28 cellular contexts compared by ENCODE assay signal in the genomic region with DNA sequence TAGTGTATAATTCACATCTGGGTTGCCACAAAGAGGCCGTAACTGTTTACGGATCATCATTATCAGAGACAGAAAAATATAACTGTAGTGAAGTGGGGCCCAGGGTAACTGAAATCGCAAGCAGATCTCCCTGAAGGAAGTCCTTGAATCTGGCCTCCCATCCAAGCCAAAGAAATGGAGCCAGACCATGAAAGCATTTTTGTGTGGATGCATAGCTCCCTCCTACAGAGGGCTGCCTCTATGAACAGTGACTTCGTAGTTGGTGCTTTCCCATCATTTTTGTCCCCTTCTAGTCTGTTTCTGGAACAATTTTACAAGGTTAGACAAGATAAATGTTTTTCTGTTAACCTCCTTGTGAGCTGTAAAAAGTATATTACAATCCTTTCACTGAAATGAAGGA.
DNase-seq lines count a peak whose midpoint lies in the region; ATAC-seq, FAIRE-seq and TF ChIP-seq lines count a peak whose summit lies in the region.
"Had no signal": no experiment of that assay in that cellular context is flagged by ENCODE, and none has a peak within 500 bp of the region (broad histone marks: within the 10 kb centered on the region; RNA-seq: fewer than 3 reads in every experiment).

No MANE protein-coding gene starts in this region.

- H3K36me3 Mint-ChIP-seq in nephron (ENCODE audit: low read depth) = peaks cover 3% of the 10 kb centered on the region
- no peaks in the 10 kb centered on the region for H3K36me3 Mint-ChIP-seq in activated T-cell treated with anti-CD3 and anti-CD28 coated beads, Interleukin-2, amount 50 U/mL, for 72 hours (ENCODE audit: insufficient read depth in 2 of 2)

- TF ChIP-seq CTCF in nephron (IDR thresholded peaks at IDR 0.05; ENCODE audit: unreplicated experiment in 3 of 3) (peak in 1 of 3 experiments; percentile 37), tibial artery (IDR thresholded peaks at IDR 0.05) (no peak)

- FAIRE-seq in HTR-8/SVneo (lab: Jason Lieb, UNC) = no peak
- FAIRE-seq: GM12892, GM19239 had no signal

- peaks cover 18% of the 10 kb centered on the region for H3K9me3 Mint-ChIP-seq in nephron
- peaks cover 7 to 11% of the 10 kb centered on the region in 2 donors for H3K9me3 Mint-ChIP-seq in activated T-cell treated with anti-CD3 and anti-CD28 coated beads, Interleukin-2, amount 50 U/mL, for 72 hours

- ATAC-seq in GM18870 (IDR thresholded peaks at IDR 0.05; ENCODE audit: unreplicated experiment) (no peak), Right ventricle myocardium inferior (no peak)
- no peak for ATAC-seq in activated T-cell treated with anti-CD3 and anti-CD28 coated beads, Interleukin-2, amount 50 U/mL, for 72 hours (replicated peaks in 1 of 2)
- ATAC-seq: activated CD4-positive, alpha-beta T cell treated with anti-CD3 and anti-CD28 coated beads for 36 hours; activated T-cell treated with anti-CD3 and anti-CD28 coated beads, Interleukin-2, amount 50 U/mL, for 4 hours; foreskin keratinocyte; left lung; natural killer cell treated with Interleukin-12 subunit alpha and Interleukin-12 subunit beta and Interleukin-15 and Interleukin-18, amount 100 ng/mL, for 72 hours; SK-N-SH treated with all-trans-retinoic acid at 6 μM for 48 hours had no signal

- no peaks in the 10 kb centered on the region for H3K27me3 ChIP-seq in tibial artery
- H3K27me3 ChIP-seq: BLaER1 treated with 17β-estradiol and CSF1 and Interleukin-3, amounts not matched to agents 10 nM and 100 nM; left lung had no signal

- peaks cover 51% of the 10 kb centered on the region for H3K4me1 Mint-ChIP-seq in nephron
- no peaks in the 10 kb centered on the region for H3K4me1 Mint-ChIP-seq in activated T-cell treated with anti-CD3 and anti-CD28 coated beads, Interleukin-2, amount 50 U/mL, for 72 hours (ENCODE audit: low read depth)
- H3K4me1 Mint-ChIP-seq: activated CD4-positive, alpha-beta T cell treated with anti-CD3 and anti-CD28 coated beads for 36 hours had no signal

- no peaks in the 10 kb centered on the region for H3K9me3 ChIP-seq in tibial artery
- H3K9me3 ChIP-seq: Caco-2 had no signal

- H3K4me1 ChIP-seq in tibial artery = peaks cover 0 to 26% (median 4%) of the 10 kb centered on the region in 4 donors
- H3K4me1 ChIP-seq: BLaER1 treated with 17β-estradiol and CSF1 and Interleukin-3, amounts not matched to agents 10 nM and 100 nM; left lung had no signal

- DNase-seq in HTR-8/SVneo (ENCODE audit: insufficient read length, low spot score) (peak; percentile 4), fibroblast of gingiva (ENCODE audit: low read depth) (peak; percentile 48), tibial artery (no peak), NCI-H2227 treated with DMSO at 0.1 percent for 48 hours (lab: John Stamatoyannopoulos, UW) (no peak), Right ventricle myocardium inferior (ENCODE audit: missing footprints) (no peak)
- DNase-seq in activated T-cell treated with anti-CD3 and anti-CD28 coated beads, Interleukin-2, amount 50 U/mL, for 72 hours = no peak
- DNase-seq: activated CD4-positive, alpha-beta T cell treated with anti-CD3 and anti-CD28 coated beads for 36 hours; activated naive CD4-positive, alpha-beta T cell treated with anti-CD3 and anti-CD28 coated beads for 36 hours; activated T-cell treated with anti-CD3 and anti-CD28 coated beads, Interleukin-2, amount 50 U/mL, for 4 hours; amniotic stem cell; Caco-2; foreskin keratinocyte; hippocampal formation; left lung; NCI-H1105; NCI-H1930; NCI-H69; RPMI8226; T-helper 2 cell had no signal

- H3K4me3 Mint-ChIP-seq in nephron = peak overlapping the region in 1 of 3 experiments; percentile 14
- no peak overlapping the region for H3K4me3 Mint-ChIP-seq in activated T-cell treated with anti-CD3 and anti-CD28 coated beads, Interleukin-2, amount 50 U/mL, for 72 hours
- H3K4me3 Mint-ChIP-seq: activated CD4-positive, alpha-beta T cell treated with anti-CD3 and anti-CD28 coated beads for 36 hours; activated naive CD4-positive, alpha-beta T cell treated with anti-CD3 and anti-CD28 coated beads for 36 hours; activated T-cell treated with anti-CD3 and anti-CD28 coated beads, Interleukin-2, amount 50 U/mL, for 4 hours; dendritic cell treated with granulocyte-macrophage colony-stimulating factor and Interleukin-4, amounts not matched to agents 40 ng/mL and 50 ng/mL, for 4 days; natural killer cell treated with Interleukin-12 subunit alpha and Interleukin-12 subunit beta and Interleukin-15 and Interleukin-18, amount 100 ng/mL, for 72 hours had no signal

- intact Hi-C loops in tibial artery (cut with DNase I; ENCODE audit: low total_unique reads) = no loop called here
- intact Hi-C loops in Right ventricle myocardium inferior (cut with DNase I) = no loop called here

- H3K27ac ChIP-seq in tibial artery = peak overlapping the region; percentile 38 to 49
- H3K27ac ChIP-seq: BLaER1 treated with 17β-estradiol and CSF1 and Interleukin-3, amounts not matched to agents 10 nM and 100 nM; foreskin keratinocyte; left lung had no signal

- no peaks in the 10 kb centered on the region for H3K27me3 Mint-ChIP-seq in nephron (ENCODE audit: low read depth)
- no peaks in the 10 kb centered on the region for H3K27me3 Mint-ChIP-seq in activated T-cell treated with anti-CD3 and anti-CD28 coated beads, Interleukin-2, amount 50 U/mL, for 72 hours (ENCODE audit: low read depth)
- H3K27me3 Mint-ChIP-seq: activated CD4-positive, alpha-beta T cell treated with anti-CD3 and anti-CD28 coated beads for 36 hours; dendritic cell treated with granulocyte-macrophage colony-stimulating factor and Interleukin-4, amounts not matched to agents 40 ng/mL and 50 ng/mL, for 4 days; natural killer cell treated with Interleukin-12 subunit alpha and Interleukin-12 subunit beta and Interleukin-15 and Interleukin-18, amount 100 ng/mL, for 72 hours; progenitor cell of endocrine pancreas had no signal

- H3K27ac Mint-ChIP-seq in nephron = peak overlapping the region; percentile 99 to 100 (median 99)
- no peak overlapping the region for H3K27ac Mint-ChIP-seq in activated T-cell treated with anti-CD3 and anti-CD28 coated beads, Interleukin-2, amount 50 U/mL, for 72 hours
- H3K27ac Mint-ChIP-seq: activated CD4-positive, alpha-beta T cell treated with anti-CD3 and anti-CD28 coated beads for 36 hours; activated naive CD4-positive, alpha-beta T cell treated with anti-CD3 and anti-CD28 coated beads for 36 hours; dendritic cell treated with granulocyte-macrophage colony-stimulating factor and Interleukin-4, amounts not matched to agents 40 ng/mL and 50 ng/mL, for 4 days; natural killer cell treated with Interleukin-12 subunit alpha and Interleukin-12 subunit beta and Interleukin-15 and Interleukin-18, amount 100 ng/mL, for 72 hours; progenitor cell of endocrine pancreas had no signal

- H3K4me3 ChIP-seq in tibial artery = no peak overlapping the region
- H3K4me3 ChIP-seq: BLaER1 treated with 17β-estradiol and CSF1 and Interleukin-3, amounts not matched to agents 10 nM and 100 nM; left lung had no signal

- H3K36me3 ChIP-seq in tibial artery = no peaks in the 10 kb centered on the region
- H3K36me3 ChIP-seq: BLaER1 treated with 17β-estradiol and CSF1 and Interleukin-3, amounts not matched to agents 10 nM and 100 nM; left lung had no signal

Comparison
In these comparisons a context has a peak if more than half of its experiments do, and no peak if none do; other contexts are left out.
1. DNase-seq: peak in HTR-8/SVneo (single experiment) and fibroblast of gingiva (single experiment); none in tibial artery (0 of 2), NCI-H2227 treated with DMSO at 0.1 percent for 48 hours (single experiment), Right ventricle myocardium inferior (single experiment) and activated T-cell treated with anti-CD3 and anti-CD28 coated beads, Interleukin-2, amount 50 U/mL, for 72 hours (0 of 2).